In genomic region chr19:3849092-3849491, GRCh38 we compare ENCODE assay signal across 8 cellular contexts. TPM values are rescaled to one million over a fixed set of nuclear protein-coding genes. Genes with fewer than 3 reads are reported as not detected.
DNase-seq lines count a peak whose midpoint lies in the region; ATAC-seq and TF ChIP-seq lines count a peak whose summit lies in the region.

No MANE protein-coding gene starts in this region.

- no peak overlapping the region for H3K4me2 ChIP-seq in DND-41 (ENCODE audit: insufficient read depth, low read length)
- H3K4me2 ChIP-seq in Karpas-422 (ENCODE audit: low read depth, low read length, poor library complexity, severe bottlenecking): no peak overlapping the region
- no peak overlapping the region for H3K4me2 ChIP-seq in hepatocyte

- no peaks in the 10 kb centered on the region for H3K4me1 Mint-ChIP-seq in activated CD4-positive, alpha-beta memory T cell treated with anti-CD3 and anti-CD28 coated beads for 36 hours (ENCODE audit: low read depth)

- H2AFZ ChIP-seq in DND-41 (ENCODE audit: low read depth, low read length): no peak overlapping the region
- H2AFZ ChIP-seq in Karpas-422 (ENCODE audit: low read length): no peak overlapping the region
- no peak overlapping the region for H2AFZ ChIP-seq in hepatocyte

- intact Hi-C loops in activated CD4-positive, alpha-beta memory T cell treated with anti-CD3 and anti-CD28 coated beads for 36 hours (cut with micrococcal nuclease): no loop called here
- intact Hi-C loops in sciatic nerve (cut with DNase I): no loop called here

- TF ChIP-seq CTCF in DND-41 (IDR thresholded peaks at IDR 0.05; ENCODE audit: borderline replicate concordance, extremely low read depth, low read length, poor library complexity, severe bottlenecking): peak; percentile 73
- TF ChIP-seq CTCF in hepatocyte (IDR thresholded peaks at IDR 0.05; ENCODE audit: poor library complexity): peak; percentile 40

- H3K27ac ChIP-seq in DND-41 (ENCODE audit: low read length): no peak overlapping the region
- no peak overlapping the region for H3K27ac ChIP-seq in Karpas-422 (ENCODE audit: low read length)
- H3K27ac ChIP-seq in hepatocyte: no peak overlapping the region

- peak; percentile 56 for DNase-seq in DND-41
- peak; percentile 77 for DNase-seq in Karpas-422
- peak; percentile 56 for DNase-seq in activated CD4-positive, alpha-beta memory T cell treated with anti-CD3 and anti-CD28 coated beads for 36 hours
- peak; percentile 45 for DNase-seq in hepatocyte (ENCODE audit: low spot score)
- DNase-seq in stimulated activated CD8-positive, alpha-beta memory T cell treated with anti-CD3 and anti-CD28 coated beads, Interleukin-4, amount 100 ng/mL, for 48 hours: peak; percentile 69
- no peak for DNase-seq in DMS79 (lab: John Stamatoyannopoulos, UW)
- no peak for DNase-seq in sciatic nerve (ENCODE audit: low spot score)

- H3K9ac ChIP-seq in DND-41 (ENCODE audit: low read depth, low read length): no peak overlapping the region
- no peak overlapping the region for H3K9ac ChIP-seq in Karpas-422 (ENCODE audit: low read length)

- POLR2A ChIA-PET in activated CD4-positive, alpha-beta memory T cell treated with anti-CD3 and anti-CD28 coated beads for 36 hours (lab: Charles Lee): no interaction called here

- peaks cover 19% of the 10 kb centered on the region for H3K9me3 Mint-ChIP-seq in activated CD4-positive, alpha-beta memory T cell treated with anti-CD3 and anti-CD28 coated beads for 36 hours

- no peaks in the 10 kb centered on the region for H3K4me1 ChIP-seq in DND-41 (ENCODE audit: insufficient read depth, low read length)
- H3K4me1 ChIP-seq in Karpas-422 (ENCODE audit: low read length): no peaks in the 10 kb centered on the region
- H3K4me1 ChIP-seq in hepatocyte (ENCODE audit: insufficient read depth): no peaks in the 10 kb centered on the region

- no peaks in the 10 kb centered on the region for H3K27me3 ChIP-seq in DND-41 (ENCODE audit: insufficient read depth, low read length, poor library complexity)
- no peaks in the 10 kb centered on the region; the same call in 1 of the 2 replicates for H3K27me3 ChIP-seq in Karpas-422 (ENCODE audit: low read length)
- no peaks in the 10 kb centered on the region for H3K27me3 ChIP-seq in hepatocyte

- H4K20me1 ChIP-seq in DND-41 (ENCODE audit: insufficient read depth, low read length) (no peaks in the 10 kb centered on the region), Karpas-422 (ENCODE audit: insufficient read depth, low read depth, low read length) (no peaks in the 10 kb centered on the region), hepatocyte (ENCODE audit: insufficient read depth, poor library complexity, severe bottlenecking) (no peaks in the 10 kb centered on the region)

- ATAC-seq in DND-41 (ENCODE audit: insufficient read depth, low read depth) (peak; percentile 73), sciatic nerve (no peak), GM21825 (IDR thresholded peaks at IDR 0.05; ENCODE audit: unreplicated experiment) (no peak)

- H3K9me3 ChIP-seq in DND-41 (ENCODE audit: insufficient read depth, low read length, severe bottlenecking) (no peaks in the 10 kb centered on the region), Karpas-422 (ENCODE audit: low read length) (peaks cover 23% of the 10 kb centered on the region), hepatocyte (ENCODE audit: low read depth) (no peaks in the 10 kb centered on the region)

- CTCF ChIA-PET in activated CD4-positive, alpha-beta memory T cell treated with anti-CD3 and anti-CD28 coated beads for 36 hours (lab: Charles Lee): interaction anchor here (0.6 to 2.7 kb wide), 10 partner anchors 19 to 143 kb away, joined by 3 to 10 read pairs (median 4); partner anchors contain the start of genes EEF2 and MRPL54

- H3K36me3 Mint-ChIP-seq in activated CD4-positive, alpha-beta memory T cell treated with anti-CD3 and anti-CD28 coated beads for 36 hours: peaks cover 15% of the 10 kb centered on the region

- no peaks in the 10 kb centered on the region for H3K79me2 ChIP-seq in DND-41 (ENCODE audit: insufficient read depth, low read length)
- H3K79me2 ChIP-seq in Karpas-422 (ENCODE audit: low read length): no peaks in the 10 kb centered on the region
- no peaks in the 10 kb centered on the region for H3K79me2 ChIP-seq in hepatocyte

- H3K4me3 ChIP-seq in DND-41 (ENCODE audit: low read depth in 1 of 2, low read length in 2 of 2): no peak overlapping the region
- H3K4me3 ChIP-seq in Karpas-422 (ENCODE audit: low read length): no peak overlapping the region
- no peak overlapping the region for H3K4me3 ChIP-seq in hepatocyte

- H3K4me3 Mint-ChIP-seq in activated CD4-positive, alpha-beta memory T cell treated with anti-CD3 and anti-CD28 coated beads for 36 hours: no peak overlapping the region

- no peaks in the 10 kb centered on the region for H3K27me3 Mint-ChIP-seq in activated CD4-positive, alpha-beta memory T cell treated with anti-CD3 and anti-CD28 coated beads for 36 hours

- H3K36me3 ChIP-seq in DND-41 (ENCODE audit: insufficient read depth, low read length): no peaks in the 10 kb centered on the region
- H3K36me3 ChIP-seq in Karpas-422 (ENCODE audit: insufficient read depth, low read length): no peaks in the 10 kb centered on the region
- no peaks in the 10 kb centered on the region for H3K36me3 ChIP-seq in hepatocyte (replicated peaks; ENCODE audit: insufficient read depth, low read depth)

- no peaks in the 10 kb centered on the region for H3K9me2 ChIP-seq in Karpas-422 (replicated peaks; ENCODE audit: insufficient read depth, low read length)
- no peaks in the 10 kb centered on the region for H3K9me2 ChIP-seq in hepatocyte (replicated peaks; ENCODE audit: insufficient read depth)

- 54% methylated on average over 5 of the region's 5 CpGs for WGBS in hepatocyte (ENCODE audit: low lambda C conversion rate, missing lambda C conversion rate)

- H3K27ac Mint-ChIP-seq in activated CD4-positive, alpha-beta memory T cell treated with anti-CD3 and anti-CD28 coated beads for 36 hours: no peak overlapping the region

RNA-seq across cellular contexts. Expression of gene ZFR2, which starts 19.7 kb away (rescaled TPM):
- total RNA-seq in Karpas-422 (2014; rRNA removed; shearing (Covaris generic); ENCODE audit: low replicate concordance): not detected in 2 replicates
- total RNA-seq in activated CD4-positive, alpha-beta memory T cell treated with anti-CD3 and anti-CD28 coated beads for 36 hours: under 1 TPM; 0.33 to 0.58 TPM
- 0.36 and 0.97 TPM in 2 replicates for total RNA-seq in hepatocyte
- polyA plus RNA-seq in hepatocyte: 1.7 and 3.3 TPM in 2 replicates
- 0.31 TPM for total RNA-seq in sciatic nerve

RNA-seq across cellular contexts. Expression of gene ATCAY, which starts 31.4 kb away (rescaled TPM):
- total RNA-seq in Karpas-422 (2014; rRNA removed; shearing (Covaris generic); ENCODE audit: low replicate concordance): not detected in 2 replicates
- not detected for total RNA-seq in activated CD4-positive, alpha-beta memory T cell treated with anti-CD3 and anti-CD28 coated beads for 36 hours
- 0.13 and 0.28 TPM in 2 replicates for total RNA-seq in hepatocyte
- polyA plus RNA-seq in hepatocyte: 0.33 TPM in 1 of 2 replicates, not detected in the other
- total RNA-seq in sciatic nerve: not detected

Comparison
In these comparisons a context has a peak if more than half of its experiments do, and no peak if none do; other contexts are left out.
1. DNase-seq: peak in DND-41 (single experiment), Karpas-422 (single experiment), activated CD4-positive, alpha-beta memory T cell treated with anti-CD3 and anti-CD28 coated beads for 36 hours (single experiment), hepatocyte (single experiment) and stimulated activated CD8-positive, alpha-beta memory T cell treated with anti-CD3 and anti-CD28 coated beads, Interleukin-4, amount 100 ng/mL, for 48 hours (single experiment); none in DMS79 (single experiment) and sciatic nerve (single experiment).